Comparison of ENCODE assay signal across 12 cellular contexts in genomic region chr3:64443553-64444331, GRCh38.
DNase-seq lines count a peak whose midpoint lies in the region; ATAC-seq and TF ChIP-seq lines count a peak whose summit lies in the region.
"Had no signal": no experiment of that assay in that cellular context is flagged by ENCODE, and none has a peak within 500 bp of the region (broad histone marks: within the 10 kb centered on the region; RNA-seq: fewer than 3 reads in every experiment).

No MANE protein-coding gene starts in this region.

- H3K79me2 ChIP-seq in smooth muscle cell (ENCODE audit: low read depth): no peaks in the 10 kb centered on the region

- WGBS in smooth muscle cell (ENCODE audit: low lambda C conversion rate): 29% methylated on average over 16 of the region's 16 CpGs

- H3K27me3 ChIP-seq in smooth muscle cell (ENCODE audit: low read depth): no peaks in the 10 kb centered on the region

- H4K20me1 ChIP-seq in smooth muscle cell (ENCODE audit: low read depth): no peaks in the 10 kb centered on the region

- TF ChIP-seq CTCF in smooth muscle cell (IDR thresholded peaks at IDR 0.05; ENCODE audit: borderline replicate concordance, insufficient read depth, poor library complexity, severe bottlenecking): no peak

- peaks cover 28% of the 10 kb centered on the region for H3F3A ChIP-seq in smooth muscle cell (ENCODE audit: low read depth)

- peaks cover 19% of the 10 kb centered on the region for H3K4me1 ChIP-seq in smooth muscle cell (ENCODE audit: low read depth)

- peak overlapping the region; percentile 49 for H3K27ac ChIP-seq in smooth muscle cell (ENCODE audit: low read depth)
- H3K27ac ChIP-seq: 22Rv1, gastrocnemius medialis had no signal

- peak overlapping the region; percentile 71 for H3K4me3 ChIP-seq in smooth muscle cell

- no peak for ATAC-seq in GM21825 (IDR thresholded peaks at IDR 0.05; ENCODE audit: unreplicated experiment)
- no peak for ATAC-seq in GM19467 (IDR thresholded peaks at IDR 0.05; ENCODE audit: unreplicated experiment)
- ATAC-seq: gastrocnemius medialis had no signal

- H3K36me3 ChIP-seq in smooth muscle cell (ENCODE audit: low read depth): no peaks in the 10 kb centered on the region
- H3K36me3 ChIP-seq: gastrocnemius medialis had no signal

- no peak overlapping the region for H2AFZ ChIP-seq in smooth muscle cell (ENCODE audit: low read depth)

- no peaks in the 10 kb centered on the region for H3K9me3 ChIP-seq in smooth muscle cell (replicated peaks; ENCODE audit: low read depth)
- H3K9me3 ChIP-seq: gastrocnemius medialis had no signal

- DNase-seq in DMS 273 (lab: John Stamatoyannopoulos, UW; ENCODE audit: unreplicated experiment): peak; percentile 30
- no peak for DNase-seq in DMS 273 treated with DMSO at 0.1 percent for 48 hours (lab: John Stamatoyannopoulos, UW)
- DNase-seq in amniotic stem cell (lab: John Stamatoyannopoulos, UW): peak; percentile 67
- peak; percentile 74 for DNase-seq in hepatic stellate cell (ENCODE audit: low spot score)
- peak; percentile 28 for DNase-seq in smooth muscle cell (lab: John Stamatoyannopoulos, UW; ENCODE audit: unreplicated experiment)
- no peak for DNase-seq in Ammon's horn (ENCODE audit: low spot score)
- DNase-seq: gastrocnemius medialis; stimulated activated CD4-positive, alpha-beta T cell treated with anti-CD3 and anti-CD28 coated beads, Interleukin-2, amount 100 ng/mL, for 48 hours; SW 1271 had no signal

- H3K4me2 ChIP-seq in smooth muscle cell: peak overlapping the region; percentile 87

- H3K9ac ChIP-seq in smooth muscle cell (ENCODE audit: low read depth): no peak overlapping the region

Comparison
In these comparisons a context has a peak if more than half of its experiments do, and no peak if none do; other contexts are left out.
1. DNase-seq: peak in DMS 273 (single experiment), amniotic stem cell (single experiment), hepatic stellate cell (single experiment) and smooth muscle cell (single experiment); none in DMS 273 treated with DMSO at 0.1 percent for 48 hours (single experiment) and Ammon's horn (single experiment).